In genomic region chr1:116856312-116856711, GRCh38 we compare ENCODE assay signal across 19 cellular contexts.
"Had no signal": no experiment of that assay in that cellular context is flagged by ENCODE, and none has a peak within 500 bp of the region (broad histone marks: within the 10 kb centered on the region; RNA-seq: fewer than 3 reads in every experiment).

No MANE protein-coding gene starts in this region.

- H3K4me3 Mint-ChIP-seq: activated CD4-positive, alpha-beta T cell treated with anti-CD3 and anti-CD28 coated beads, Interleukin-2, amount 10 ng/mL, durations not matched to agents 24 days and 14 days; activated CD8-positive, alpha-beta T cell treated with anti-CD3 and anti-CD28 coated beads for 36 hours; activated naive CD8-positive, alpha-beta T cell treated with anti-CD3 and anti-CD28 coated beads for 36 hours; activated T-helper 17 cell treated with anti-CD3 and anti-CD28 coated beads, Interleukin-2, amount 50 U/mL, for 72 hours; natural killer cell treated with Interleukin-12 subunit alpha and Interleukin-12 subunit beta and Interleukin-15 and Interleukin-18, amount 100 ng/mL, for 72 hours; stimulated activated naive CD8-positive, alpha-beta T cell treated with anti-CD3 and anti-CD28 coated beads, Interleukin-15, Interleukin-2, amounts not matched to agents 100 ng/mL and 50 ng/mL, for 24 hours had no signal

- H3K4me3 ChIP-seq: dorsolateral prefrontal cortex, gastrocnemius medialis, right atrium auricular region, skin epidermis, tibial nerve had no signal

- FAIRE-seq: colon had no signal

- H3K36me3 ChIP-seq: gastrocnemius medialis, right atrium auricular region, tibial nerve had no signal

- DNase-seq: activated CD4-positive, alpha-beta T cell treated with anti-CD3 and anti-CD28 coated beads, Interleukin-2, amount 10 ng/mL, durations not matched to agents 24 days and 14 days; activated CD8-positive, alpha-beta T cell treated with anti-CD3 and anti-CD28 coated beads for 36 hours; activated naive CD4-positive, alpha-beta T cell; activated naive CD8-positive, alpha-beta T cell treated with anti-CD3 and anti-CD28 coated beads for 36 hours; activated T-cell treated with anti-CD3 and anti-CD28 coated beads, Interleukin-2, amount 50 U/mL, for 1 hour; dorsolateral prefrontal cortex; erythroblast; gastrocnemius medialis; left cardiac atrium; stimulated activated CD4-positive, alpha-beta T cell treated with anti-CD3 and anti-CD28 coated beads, Interleukin-15, amount 100 ng/mL, for 24 hours; stimulated activated CD4-positive, alpha-beta T cell treated with anti-CD3 and anti-CD28 coated beads, Interleukin-2, amount 100 ng/mL, for 48 hours; T1000 had no signal

- H3K27me3 ChIP-seq: dorsolateral prefrontal cortex, gastrocnemius medialis, right atrium auricular region, tibial nerve had no signal

- H3K9me3 ChIP-seq: gastrocnemius medialis, right atrium auricular region, tibial nerve had no signal

- H3K27ac ChIP-seq: gastrocnemius medialis, tibial nerve had no signal

- H3K27ac Mint-ChIP-seq: activated CD4-positive, alpha-beta T cell treated with anti-CD3 and anti-CD28 coated beads, Interleukin-2, amount 10 ng/mL, durations not matched to agents 24 days and 14 days; activated CD8-positive, alpha-beta T cell treated with anti-CD3 and anti-CD28 coated beads for 36 hours; activated naive CD8-positive, alpha-beta T cell treated with anti-CD3 and anti-CD28 coated beads for 36 hours; activated T-helper 17 cell treated with anti-CD3 and anti-CD28 coated beads, Interleukin-2, amount 50 U/mL, for 72 hours; natural killer cell treated with Interleukin-12 subunit alpha and Interleukin-12 subunit beta and Interleukin-15 and Interleukin-18, amount 100 ng/mL, for 72 hours; stimulated activated naive CD8-positive, alpha-beta T cell treated with anti-CD3 and anti-CD28 coated beads, Interleukin-15, Interleukin-2, amounts not matched to agents 100 ng/mL and 50 ng/mL, for 24 hours had no signal

- H3K9me3 Mint-ChIP-seq: activated CD4-positive, alpha-beta T cell treated with anti-CD3 and anti-CD28 coated beads, Interleukin-2, amount 10 ng/mL, durations not matched to agents 24 days and 14 days; activated CD8-positive, alpha-beta T cell treated with anti-CD3 and anti-CD28 coated beads for 36 hours; activated naive CD8-positive, alpha-beta T cell treated with anti-CD3 and anti-CD28 coated beads for 36 hours; activated T-helper 17 cell treated with anti-CD3 and anti-CD28 coated beads, Interleukin-2, amount 50 U/mL, for 72 hours; natural killer cell treated with Interleukin-12 subunit alpha and Interleukin-12 subunit beta and Interleukin-15 and Interleukin-18, amount 100 ng/mL, for 72 hours; stimulated activated naive CD8-positive, alpha-beta T cell treated with anti-CD3 and anti-CD28 coated beads, Interleukin-15, Interleukin-2, amounts not matched to agents 100 ng/mL and 50 ng/mL, for 24 hours had no signal

- H3K27me3 Mint-ChIP-seq: activated CD4-positive, alpha-beta T cell treated with anti-CD3 and anti-CD28 coated beads, Interleukin-2, amount 10 ng/mL, durations not matched to agents 24 days and 14 days; activated CD8-positive, alpha-beta T cell treated with anti-CD3 and anti-CD28 coated beads for 36 hours; activated naive CD8-positive, alpha-beta T cell treated with anti-CD3 and anti-CD28 coated beads for 36 hours; activated T-helper 17 cell treated with anti-CD3 and anti-CD28 coated beads, Interleukin-2, amount 50 U/mL, for 72 hours; stimulated activated naive CD8-positive, alpha-beta T cell treated with anti-CD3 and anti-CD28 coated beads, Interleukin-15, Interleukin-2, amounts not matched to agents 100 ng/mL and 50 ng/mL, for 24 hours had no signal

- ATAC-seq: activated CD8-positive, alpha-beta T cell treated with anti-CD3 and anti-CD28 coated beads for 36 hours; activated T-helper 17 cell treated with anti-CD3 and anti-CD28 coated beads, Interleukin-2, amount 50 U/mL, for 72 hours; gastrocnemius medialis; natural killer cell treated with Interleukin-12 subunit alpha and Interleukin-12 subunit beta and Interleukin-15 and Interleukin-18, amount 100 ng/mL, for 72 hours had no signal

- H3K36me3 Mint-ChIP-seq: activated naive CD8-positive, alpha-beta T cell treated with anti-CD3 and anti-CD28 coated beads for 36 hours; natural killer cell treated with Interleukin-12 subunit alpha and Interleukin-12 subunit beta and Interleukin-15 and Interleukin-18, amount 100 ng/mL, for 72 hours had no signal
